Comparison of ENCODE assay signal across 12 cellular contexts in the genomic region with DNA sequence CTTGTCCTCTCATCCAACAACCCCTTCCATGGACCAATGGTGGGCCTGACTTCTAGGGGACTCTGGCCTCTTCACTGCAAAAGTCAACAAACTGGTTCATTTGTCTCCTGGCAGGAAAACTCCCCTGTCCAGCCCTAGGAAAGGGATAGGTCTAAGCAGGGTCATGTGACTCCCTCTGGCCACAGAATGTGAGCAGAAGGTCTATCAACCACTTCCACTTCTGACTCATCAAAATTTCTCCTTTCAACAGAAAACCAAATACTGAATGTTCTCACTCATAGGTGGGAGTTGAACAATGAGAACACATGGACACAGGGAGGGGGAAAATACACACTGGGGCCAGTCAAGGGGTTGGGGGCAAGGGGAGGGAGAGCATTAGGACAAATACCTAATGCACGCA. TPM values are rescaled to one million over a fixed set of nuclear protein-coding genes. Genes with fewer than 3 reads are reported as not detected.
A peak's percentile ranks its signal among the peaks of the same experiment; 100 is the strongest.
DNase-seq lines count a peak whose midpoint lies in the region; ATAC-seq and TF ChIP-seq lines count a peak whose summit lies in the region.
"Had no signal": no experiment of that assay in that cellular context is flagged by ENCODE, and none has a peak within 500 bp of the region (broad histone marks: within the 10 kb centered on the region; RNA-seq: fewer than 3 reads in every experiment).

No MANE protein-coding gene starts in this region.

- intact Hi-C loops in colonic mucosa (cut with DNase I): no loop called here

- H3K4me1 ChIP-seq in colonic mucosa: peaks cover 4% of the 10 kb centered on the region

- H3K9me3 ChIP-seq in colonic mucosa: no peaks in the 10 kb centered on the region

- H3K9ac ChIP-seq in colonic mucosa (ENCODE audit: low read depth in 2 of 2, low read length in 2 of 2): no peak overlapping the region
- H3K9ac ChIP-seq: BLaER1 treated with 17β-estradiol and CSF1 and Interleukin-3, amounts not matched to agents 10 nM and 100 nM had no signal

- no peak overlapping the region for H3K4me3 ChIP-seq in colonic mucosa
- H3K4me3 ChIP-seq: BLaER1 treated with 17β-estradiol and CSF1 and Interleukin-3, amounts not matched to agents 10 nM and 100 nM had no signal

- no peak overlapping the region for H3K27ac ChIP-seq in colonic mucosa
- H3K27ac ChIP-seq: BLaER1 treated with 17β-estradiol and CSF1 and Interleukin-3, amounts not matched to agents 10 nM and 100 nM had no signal

- ATAC-seq in GM19395 (IDR thresholded peaks at IDR 0.05; ENCODE audit: unreplicated experiment) (peak; percentile 75), HG02938 (IDR thresholded peaks at IDR 0.05; ENCODE audit: unreplicated experiment) (no peak)

- in situ Hi-C loops in KBM-7 (cut with MboI; ENCODE audit: low pct_unique_long_range_greater_than_20kb, low sequenced_read_pairs): no loop called here

- no peaks in the 10 kb centered on the region for H3K36me3 ChIP-seq in colonic mucosa
- H3K36me3 ChIP-seq: BLaER1 treated with 17β-estradiol and CSF1 and Interleukin-3, amounts not matched to agents 10 nM and 100 nM had no signal

- no peak for TF ChIP-seq CTCF in colonic mucosa (IDR thresholded peaks at IDR 0.05)

- peak; percentile 41 for DNase-seq in Daoy (ENCODE audit: low read depth)
- peak; percentile 28 for DNase-seq in KBM-7
- peak; percentile 67 for DNase-seq in colonic mucosa
- DNase-seq in NCI-H2171 (lab: John Stamatoyannopoulos, UW): no peak
- DNase-seq in NCI-H1417 treated with DMSO at 0.1 percent for 48 hours (lab: John Stamatoyannopoulos, UW): no peak
- DNase-seq in AG08396 (ENCODE audit: low spot score): no peak
- DNase-seq: NCI-H1105 had no signal

- no peaks in the 10 kb centered on the region for H3K27me3 ChIP-seq in colonic mucosa
- H3K27me3 ChIP-seq: BLaER1 treated with 17β-estradiol and CSF1 and Interleukin-3, amounts not matched to agents 10 nM and 100 nM had no signal

RNA-seq across cellular contexts. Expression of a gene that starts 1.3 kb away (rescaled TPM):
- not detected in 2 replicates for total RNA-seq in Daoy (2014; rRNA removed; shearing (Covaris generic))
- 10 to 100 TPM; 36.4 to 53.1 TPM for total RNA-seq in colonic mucosa
- total RNA-seq: epithelial cell of proximal tubule, posterior vena cava had no signal

Comparison
In these comparisons a context has a peak if more than half of its experiments do, and no peak if none do; other contexts are left out.
1. DNase-seq: peak in Daoy (single experiment), KBM-7 (single experiment) and colonic mucosa (single experiment); none in NCI-H2171 (single experiment), NCI-H1417 treated with DMSO at 0.1 percent for 48 hours (single experiment) and AG08396 (single experiment).
2. RNA of a gene that starts 1.3 kb away (total RNA-seq): 36.4 to 53.1 TPM in colonic mucosa; not detected in Daoy; every median in the first group is over 10 times any median in the second.